ENCODE assay signal across 8 cellular contexts in the genomic region with DNA sequence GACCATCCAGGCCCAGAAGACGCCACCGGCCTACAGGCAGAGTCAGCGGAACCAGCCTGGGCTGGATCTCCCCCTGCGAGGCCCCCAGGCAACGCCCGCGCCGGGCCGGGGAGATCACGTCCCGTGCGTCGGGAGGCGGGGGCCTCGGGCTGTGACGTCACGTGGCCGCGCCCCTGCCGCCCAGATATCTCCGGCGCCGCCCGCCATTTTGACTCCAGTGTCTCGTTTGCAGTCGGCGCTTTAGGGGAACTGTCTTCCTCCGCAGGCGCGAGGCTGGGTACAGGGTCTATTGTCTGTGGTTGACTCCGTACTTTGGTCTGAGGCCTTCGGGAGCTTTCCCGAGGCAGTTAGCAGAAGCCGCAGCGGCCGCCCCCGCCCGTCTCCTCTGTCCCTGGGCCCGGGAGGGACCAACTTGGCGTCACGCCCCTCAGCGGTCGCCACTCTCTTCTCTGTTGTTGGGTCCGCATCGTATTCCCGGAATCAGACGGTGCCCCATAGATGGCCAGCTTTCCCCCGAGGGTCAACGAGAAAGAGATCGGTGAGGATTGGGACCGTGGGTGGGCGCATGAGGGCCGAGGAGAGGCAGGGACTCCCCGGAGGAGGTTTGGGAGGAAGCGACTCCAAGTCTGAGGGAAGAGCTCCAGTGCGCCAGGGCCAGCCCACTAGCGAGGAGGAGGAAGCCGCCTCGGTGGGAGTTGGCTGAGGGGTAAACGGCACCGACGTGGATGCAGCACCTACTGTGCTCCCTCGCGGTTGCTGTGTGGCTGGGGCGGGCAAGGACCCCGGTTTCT. TPM values are rescaled to one million over a fixed set of nuclear protein-coding genes. Genes with fewer than 3 reads are reported as not detected.
DNase-seq lines count a peak whose midpoint lies in the region; ATAC-seq and TF ChIP-seq lines count a peak whose summit lies in the region.

A gene with protein sequence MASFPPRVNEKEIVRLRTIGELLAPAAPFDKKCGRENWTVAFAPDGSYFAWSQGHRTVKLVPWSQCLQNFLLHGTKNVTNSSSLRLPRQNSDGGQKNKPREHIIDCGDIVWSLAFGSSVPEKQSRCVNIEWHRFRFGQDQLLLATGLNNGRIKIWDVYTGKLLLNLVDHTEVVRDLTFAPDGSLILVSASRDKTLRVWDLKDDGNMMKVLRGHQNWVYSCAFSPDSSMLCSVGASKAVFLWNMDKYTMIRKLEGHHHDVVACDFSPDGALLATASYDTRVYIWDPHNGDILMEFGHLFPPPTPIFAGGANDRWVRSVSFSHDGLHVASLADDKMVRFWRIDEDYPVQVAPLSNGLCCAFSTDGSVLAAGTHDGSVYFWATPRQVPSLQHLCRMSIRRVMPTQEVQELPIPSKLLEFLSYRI (plus strand): TSS at position 217 of the 791 bp plus-strand sequence. CDS start 282 bp downstream, at position 499.

- ATAC-seq in GM21717 (IDR thresholded peaks at IDR 0.05; ENCODE audit: unreplicated experiment): peak; percentile 77

- no peaks in the 10 kb centered on the region for H3K9me3 ChIP-seq in mucosa of rectum (ENCODE audit: control insufficient read depth in 2 of 2, low read length in 2 of 2)

- no peak for TF ChIP-seq CTCF in epithelial cell of proximal tubule (conservative IDR thresholded peaks at IDR 0.05; ENCODE audit: low read depth, low read length)

- H3K27me3 ChIP-seq in mucosa of rectum (ENCODE audit: control insufficient read depth in 2 of 2, insufficient read depth in 2 of 2, low read length in 2 of 2): no peaks in the 10 kb centered on the region

- peak within 1 kb of the TSS; percentile 100 for H3K27ac ChIP-seq in mucosa of rectum (ENCODE audit: low read depth in 2 of 2, low read length in 2 of 2)

- H3K36me3 ChIP-seq in mucosa of rectum (ENCODE audit: control insufficient read depth in 2 of 2, insufficient read depth in 2 of 2, low read length in 2 of 2): no peaks in the 10 kb centered on the region

- H3K4me1 ChIP-seq in mucosa of rectum (ENCODE audit: control insufficient read depth in 2 of 2, insufficient read depth in 2 of 2, low read length in 2 of 2): peaks cover 17% of the 10 kb centered on the region in 2 donors

- peak within 1 kb of the TSS; percentile 100 for H3K9ac ChIP-seq in mucosa of rectum (ENCODE audit: low read depth in 1 of 2, low read length in 2 of 2)

- DNase-seq in DMS53 treated with DMSO at 0.1 percent for 48 hours (lab: John Stamatoyannopoulos, UW; ENCODE audit: unreplicated experiment) (peak; percentile 90), OCI-M2 (lab: John Stamatoyannopoulos, UW; ENCODE audit: unreplicated experiment) (peak; percentile 49), epithelial cell of proximal tubule (ENCODE audit: low read depth) (no peak)
- peak; percentile 76 for DNase-seq in Jurkat, Clone E6-1 (ENCODE audit: low read depth, low spot score)
- peak; percentile 96 for DNase-seq in activated T-cell treated with anti-CD3 and anti-CD28 coated beads, Interleukin-2, amount 50 U/mL, for 1 hour
- peak; percentile 78 to 79 for DNase-seq in stimulated activated CD8-positive, alpha-beta memory T cell treated with anti-CD3 and anti-CD28 coated beads, Interleukin-4, amount 100 ng/mL, for 4 hours (ENCODE audit: low read depth in 2 of 2, low spot score in 1 of 2)

- peak within 1 kb of the TSS; percentile 97 for H3K4me3 ChIP-seq in Jurkat, Clone E6-1 (ENCODE audit: low read length)
- H3K4me3 ChIP-seq in epithelial cell of proximal tubule (ENCODE audit: low read depth, low read length) (peak within 1 kb of the TSS; percentile 99), mucosa of rectum (ENCODE audit: low read length in 2 of 2) (peak within 1 kb of the TSS; percentile 99 to 100)

RNA-seq across cellular contexts. Expression of the gene that starts here (rescaled TPM):
- 81.6 TPM for polyA plus RNA-seq in Jurkat, Clone E6-1 (2012; ENCODE audit: insufficient read depth, insufficient read length)
- 28.7 and 68.5 TPM in 2 replicates for total RNA-seq in epithelial cell of proximal tubule
